In genomic region chr4:151408630-151409469, GRCh38 we compare ENCODE assay signal across 8 cellular contexts. TPM values are rescaled to one million over a fixed set of nuclear protein-coding genes. Genes with fewer than 3 reads are reported as not detected.
DNase-seq lines count a peak whose midpoint lies in the region; ATAC-seq and TF ChIP-seq lines count a peak whose summit lies in the region.

Gene FHIP1A, plus strand, starts transcription at chr4:151409176. Its CDS starts 157,084 bp downstream, at chr4:151566260.

- H3K36me3 ChIP-seq in Panc1 (ENCODE audit: control insufficient read depth, insufficient read depth, low read length) (peaks cover 3% of the 10 kb centered on the region; the same call in 1 of the 2 replicates), thoracic aorta (no peaks in the 10 kb centered on the region)

- intact Hi-C loops in Calu3 (cut with micrococcal nuclease; ENCODE audit: unreplicated experiment) (no loop called here), Panc1 (cut with micrococcal nuclease; ENCODE audit: unreplicated experiment) (no loop called here)

- no peaks in the 10 kb centered on the region; the same call in 1 of the 2 replicates for H3K4me1 ChIP-seq in Panc1 (ENCODE audit: control insufficient read depth, insufficient read depth, low read length)
- H3K4me1 ChIP-seq in foreskin keratinocyte = peaks cover 9% of the 10 kb centered on the region
- peaks cover 5 to 17% of the 10 kb centered on the region in 2 donors for H3K4me1 ChIP-seq in thoracic aorta (ENCODE audit: control insufficient read depth in 1 of 2, low read depth in 2 of 2)

- BruUV-seq in Calu3 (replicated peaks; lab: Mats Ljungman, UMichigan) (no TSS peak), Panc1 (replicated peaks; lab: Mats Ljungman, UMichigan) (no TSS peak)

- POLR2A ChIA-PET in Panc1 (lab: Charles Lee) = no interaction called here

- in situ Hi-C loops in Panc1 (cut with HindIII; ENCODE audit: low pct_unique_long_range_greater_than_20kb, low sequenced_read_pairs) = no loop called here

- H3K36me3 Mint-ChIP-seq in Calu3 (ENCODE audit: insufficient read depth, unreplicated experiment) = peaks cover 30% of the 10 kb centered on the region

- no peaks in the 10 kb centered on the region for H3K9me3 Mint-ChIP-seq in Calu3 (ENCODE audit: low read depth, unreplicated experiment)

- H3K27me3 Mint-ChIP-seq in Calu3 (ENCODE audit: unreplicated experiment) = no peaks in the 10 kb centered on the region

- TF ChIP-seq CTCF in Calu3 (IDR thresholded peaks at IDR 0.05; ENCODE audit: unreplicated experiment) = no peak
- no peak for TF ChIP-seq CTCF in Panc1 (IDR thresholded peaks at IDR 0.05)
- peak; percentile 45 for TF ChIP-seq CTCF in foreskin keratinocyte (conservative IDR thresholded peaks at IDR 0.05)
- TF ChIP-seq CTCF in thoracic aorta (IDR thresholded peaks at IDR 0.05) = no peak

- ATAC-seq in GM19467 (IDR thresholded peaks at IDR 0.05; ENCODE audit: unreplicated experiment) (peak; percentile 65), HG03575 (IDR thresholded peaks at IDR 0.05; ENCODE audit: extremely low read depth, insufficient number of reproducible peaks, low FRiP score, unreplicated experiment) (peak; percentile 49), Panc1 (peak; percentile 92), foreskin keratinocyte (peak; percentile 96), thoracic aorta (ENCODE audit: insufficient number of reproducible peaks, low FRiP score, low read depth) (no peak)

- CTCF ChIA-PET in Calu3 (lab: Charles Lee) (interaction anchor here (1.4 to 2.0 kb wide), 2 partner anchors 9 to 196 kb away, joined by 5 to 6 read pairs; no protein-coding TSS in a partner anchor), Panc1 (lab: Charles Lee) (interaction anchor here (0.6 kb wide), 2 partner anchors 58 to 1597 kb away, joined by 3 read pairs; no protein-coding TSS in a partner anchor)

- DNase-seq in Calu3 (peak; percentile 94), Panc1 (ENCODE audit: low read depth, low spot score) (no peak), foreskin keratinocyte (peak; percentile 70 to 90), nucleus accumbens (lab: John Stamatoyannopoulos, UW) (peak in 33 of 56 donors; percentile 1 to 70 (median 20)), thoracic aorta (ENCODE audit: low spot score) (no peak)
- DNase-seq in activated effector memory CD4-positive, alpha-beta T cell treated with anti-CD3 and anti-CD28 coated beads, Interleukin-2, amount 50 U/mL, for 16 hours = peak; percentile 94

- peak within 1 kb of the TSS; percentile 98 for H3K27ac Mint-ChIP-seq in Calu3 (ENCODE audit: unreplicated experiment)

- H3K27me3 ChIP-seq in Panc1 (ENCODE audit: control insufficient read depth, insufficient read depth, low read length) (peaks cover 2% of the 10 kb centered on the region), foreskin keratinocyte (no peaks in the 10 kb centered on the region), thoracic aorta (replicated peaks; ENCODE audit: insufficient read depth) (no peaks in the 10 kb centered on the region)

- H3K4me3 ChIP-seq in Panc1 (ENCODE audit: low read depth in 2 of 2, low read length in 2 of 2) (peak within 1 kb of the TSS; percentile 47 to 67), thoracic aorta (peak within 1 kb of the TSS; percentile 84)

- H3K4me1 Mint-ChIP-seq in Calu3 (ENCODE audit: low read depth, unreplicated experiment) = peaks cover 30% of the 10 kb centered on the region

- H3K27ac ChIP-seq in Panc1 (ENCODE audit: low read length) (no peak within 1 kb of the TSS), foreskin keratinocyte (peak within 1 kb of the TSS; percentile 100), thoracic aorta (peak within 1 kb of the TSS in 1 of 2 donors; percentile 49)

- no peaks in the 10 kb centered on the region for H3K9me3 ChIP-seq in Panc1 (ENCODE audit: control insufficient read depth, insufficient read depth, low read depth, low read length)
- H3K9me3 ChIP-seq in thoracic aorta = no peaks in the 10 kb centered on the region

- peak within 1 kb of the TSS; percentile 98 for H3K4me3 Mint-ChIP-seq in Calu3 (ENCODE audit: low read depth, unreplicated experiment)

RNA-seq across cellular contexts. Expression of gene FHIP1A, which starts in this region (rescaled TPM):
- total RNA-seq in Calu3 (2022) (19.3 and 25.9 TPM in 2 replicates), Panc1 (2021; ENCODE audit: unreplicated experiment) (0.39 TPM), foreskin keratinocyte (17.0 and 19.1 TPM in 2 replicates), thoracic aorta (10 to 100 TPM in 1 of 2 donors, 1 to 10 TPM in 1; 4.9 to 28.8 TPM)
- 0.05 TPM for polyA plus RNA-seq in Panc1 (2012; ENCODE audit: insufficient read length)
- polyA plus RNA-seq in foreskin keratinocyte = 0.93 and 1.3 TPM in 2 replicates

Comparison
In these comparisons a context has a peak if more than half of its experiments do, and no peak if none do; other contexts are left out.
1. Peak in ATAC-seq and H3K4me3 ChIP-seq in Panc1; RNA of the gene not detected or under 1 TPM.
2. DNase-seq: peak in Calu3 (single experiment), activated effector memory CD4-positive, alpha-beta T cell treated with anti-CD3 and anti-CD28 coated beads, Interleukin-2, amount 50 U/mL, for 16 hours (single experiment), foreskin keratinocyte (2 of 2) and nucleus accumbens (33 of 56); none in Panc1 (single experiment) and thoracic aorta (single experiment).